Comparison of ENCODE assay signal across 17 cellular contexts in genomic region chr14:97359391-97359790, GRCh38.
"Had no signal": no experiment of that assay in that cellular context is flagged by ENCODE, and none has a peak within 500 bp of the region (broad histone marks: within the 10 kb centered on the region; RNA-seq: fewer than 3 reads in every experiment).

No MANE protein-coding gene starts in this region.

- H3K36me3 Mint-ChIP-seq: natural killer cell treated with Interleukin-12 subunit alpha and Interleukin-12 subunit beta and Interleukin-15 and Interleukin-18, amount 100 ng/mL, for 72 hours; stimulated activated naive B cell treated with anti-CD40 and anti-IgM and Interleukin-4, amounts not matched to agents 10 μg/mL and 1 μg/mL and 100 μg/mL, for 72 hours had no signal

- H3K27me3 ChIP-seq: tibial nerve, uterus had no signal

- H3K27ac ChIP-seq: foreskin keratinocyte, tibial nerve, uterus had no signal

- H3K4me1 Mint-ChIP-seq: stimulated activated naive B cell treated with anti-CD40 and anti-IgM and Interleukin-4, amounts not matched to agents 10 μg/mL and 1 μg/mL and 100 μg/mL, for 72 hours had no signal

- H3K27me3 Mint-ChIP-seq: effector memory CD8-positive, alpha-beta T cell had no signal

- H3K27ac Mint-ChIP-seq: activated naive CD4-positive, alpha-beta T cell treated with anti-CD3 and anti-CD28 coated beads, Interleukin-2, amount 10 ng/mL, durations not matched to agents 7 days and 5 days; activated T-helper 2 cell treated with anti-CD3 and anti-CD28 coated beads, Interferon-gamma antibody, Interleukin-2, Interleukin-4, amounts not matched to agents 10 μg/mL and 5 μg/mL and 100 μg/mL, durations not matched to agents 14 hours and 24 hours and 36 hours; natural killer cell treated with Interleukin-12 subunit alpha and Interleukin-12 subunit beta and Interleukin-15 and Interleukin-18, amount 100 ng/mL, for 72 hours; stimulated activated naive B cell treated with anti-CD40 and anti-IgM and Interleukin-4, amounts not matched to agents 10 μg/mL and 1 μg/mL and 100 μg/mL, for 72 hours had no signal

- DNase-seq: activated CD4-positive, alpha-beta T cell treated with anti-CD3 and anti-CD28 coated beads, Interleukin-2, amount 50 U/mL, for 1 hour; activated CD4-positive, CD25-positive, alpha-beta regulatory T cell; activated naive CD4-positive, alpha-beta T cell treated with anti-CD3 and anti-CD28 coated beads, Interleukin-2, amount 10 ng/mL, durations not matched to agents 7 days and 5 days; dermis blood vessel endothelial cell; effector memory CD8-positive, alpha-beta T cell; foreskin keratinocyte; left ventricle myocardium superior; mesenchymal stem cell; nucleus accumbens; posterior cingulate gyrus; stimulated activated CD4-positive, alpha-beta T cell treated with anti-CD3 and anti-CD28 coated beads, Interleukin-2, amount 100 ng/mL, for 48 hours; stimulated activated naive B cell treated with anti-CD40 and anti-IgM and Interleukin-4, amounts not matched to agents 10 μg/mL and 1 μg/mL and 100 μg/mL, for 72 hours; substantia nigra; uterus had no signal

- H3K9me3 ChIP-seq: tibial nerve, uterus had no signal

- H3K4me3 Mint-ChIP-seq: activated naive CD4-positive, alpha-beta T cell treated with anti-CD3 and anti-CD28 coated beads, Interleukin-2, amount 10 ng/mL, durations not matched to agents 7 days and 5 days; natural killer cell treated with Interleukin-12 subunit alpha and Interleukin-12 subunit beta and Interleukin-15 and Interleukin-18, amount 100 ng/mL, for 72 hours; stimulated activated naive B cell treated with anti-CD40 and anti-IgM and Interleukin-4, amounts not matched to agents 10 μg/mL and 1 μg/mL and 100 μg/mL, for 72 hours had no signal

- H3K9me3 Mint-ChIP-seq: activated T-helper 2 cell treated with anti-CD3 and anti-CD28 coated beads, Interferon-gamma antibody, Interleukin-2, Interleukin-4, amounts not matched to agents 10 μg/mL and 5 μg/mL and 100 μg/mL, durations not matched to agents 14 hours and 24 hours and 36 hours; effector memory CD8-positive, alpha-beta T cell; natural killer cell treated with Interleukin-12 subunit alpha and Interleukin-12 subunit beta and Interleukin-15 and Interleukin-18, amount 100 ng/mL, for 72 hours; stimulated activated naive B cell treated with anti-CD40 and anti-IgM and Interleukin-4, amounts not matched to agents 10 μg/mL and 1 μg/mL and 100 μg/mL, for 72 hours had no signal

- ATAC-seq: effector memory CD8-positive, alpha-beta T cell; foreskin keratinocyte; left ventricle myocardium superior; natural killer cell treated with Interleukin-12 subunit alpha and Interleukin-12 subunit beta and Interleukin-15 and Interleukin-18, amount 100 ng/mL, for 72 hours; stimulated activated naive B cell treated with anti-CD40 and anti-IgM and Interleukin-4, amounts not matched to agents 10 μg/mL and 1 μg/mL and 100 μg/mL, for 72 hours had no signal

- H3K4me3 ChIP-seq: tibial nerve, uterus had no signal

- H3K36me3 ChIP-seq: tibial nerve, uterus had no signal

- H3K4me1 ChIP-seq: foreskin keratinocyte, tibial nerve, uterus had no signal
